20 cellular contexts compared by ENCODE assay signal in genomic region chr19:23802290-23802689, GRCh38. TPM values are rescaled to one million over a fixed set of nuclear protein-coding genes. Genes with fewer than 3 reads are reported as not detected.
A peak's percentile ranks its signal among the peaks of the same experiment; 100 is the strongest.
DNase-seq lines count a peak whose midpoint lies in the region; ATAC-seq and TF ChIP-seq lines count a peak whose summit lies in the region.
"Had no signal": no experiment of that assay in that cellular context is flagged by ENCODE, and none has a peak within 500 bp of the region (broad histone marks: within the 10 kb centered on the region; RNA-seq: fewer than 3 reads in every experiment).

No MANE protein-coding gene starts in this region.

- no peak for TF ChIP-seq POLR2A in testis (IDR thresholded peaks at IDR 0.05)

- ATAC-seq in activated CD8-positive, alpha-beta memory T cell treated with anti-CD3 and anti-CD28 coated beads, Interleukin-2, amount 10 ng/mL, durations not matched to agents 7 days and 5 days, result no peak
- ATAC-seq in GM18868 (IDR thresholded peaks at IDR 0.05; ENCODE audit: unreplicated experiment), result no peak
- ATAC-seq: A549 had no signal

- H3K4me3 ChIP-seq in MM.1S (ENCODE audit: low read length) (peak overlapping the region; percentile 37), testis (no peak overlapping the region)
- H3K4me3 ChIP-seq: A549, SK-N-MC had no signal

- peak overlapping the region; percentile 45; the same call in 1 of the 2 replicates for H3K4me2 ChIP-seq in MM.1S (ENCODE audit: low read depth, low read length)
- H3K4me2 ChIP-seq: A549 had no signal

- no peaks in the 10 kb centered on the region for H3K9me2 ChIP-seq in MM.1S (replicated peaks; ENCODE audit: insufficient read depth, low read length)

- peak overlapping the region; percentile 27 for H3K27ac Mint-ChIP-seq in activated CD8-positive, alpha-beta memory T cell treated with anti-CD3 and anti-CD28 coated beads, Interleukin-2, amount 10 ng/mL, durations not matched to agents 7 days and 5 days
- H3K27ac Mint-ChIP-seq in activated naive CD8-positive, alpha-beta T cell treated with anti-CD3 and anti-CD28 coated beads for 36 hours, result peak overlapping the region; percentile 34
- H3K27ac Mint-ChIP-seq in mesothelial cell of epicardium (peak overlapping the region; percentile 87), type B pancreatic cell (no peak overlapping the region)
- H3K27ac Mint-ChIP-seq: CD14-positive monocyte had no signal

- H3K79me2 ChIP-seq in MM.1S (ENCODE audit: low read length), result no peaks in the 10 kb centered on the region

- H3K9me3 Mint-ChIP-seq in activated CD8-positive, alpha-beta memory T cell treated with anti-CD3 and anti-CD28 coated beads, Interleukin-2, amount 10 ng/mL, durations not matched to agents 7 days and 5 days (ENCODE audit: low read depth), result peaks cover 7% of the 10 kb centered on the region
- H3K9me3 Mint-ChIP-seq in activated naive CD8-positive, alpha-beta T cell treated with anti-CD3 and anti-CD28 coated beads for 36 hours, result peaks cover 9% of the 10 kb centered on the region
- H3K9me3 Mint-ChIP-seq in mesothelial cell of epicardium (no peaks in the 10 kb centered on the region), type B pancreatic cell (no peaks in the 10 kb centered on the region)

- intact Hi-C loops in testis (cut with DNase I; ENCODE audit: low total_unique reads), result no loop called here

- no peak for TF ChIP-seq CTCF in MM.1S (IDR thresholded peaks at IDR 0.05; ENCODE audit: low read length)
- no peak for TF ChIP-seq CTCF in mesothelial cell of epicardium (IDR thresholded peaks at IDR 0.05; ENCODE audit: unreplicated experiment)
- TF ChIP-seq CTCF in type B pancreatic cell (conservative IDR thresholded peaks at IDR 0.05), result no peak
- TF ChIP-seq CTCF in testis (IDR thresholded peaks at IDR 0.05), result no peak

- peaks cover 19% of the 10 kb centered on the region for H3K36me3 Mint-ChIP-seq in activated CD8-positive, alpha-beta memory T cell treated with anti-CD3 and anti-CD28 coated beads, Interleukin-2, amount 10 ng/mL, durations not matched to agents 7 days and 5 days
- peaks cover 29% of the 10 kb centered on the region for H3K36me3 Mint-ChIP-seq in activated naive CD8-positive, alpha-beta T cell treated with anti-CD3 and anti-CD28 coated beads for 36 hours
- peaks cover 7% of the 10 kb centered on the region for H3K36me3 Mint-ChIP-seq in mesothelial cell of epicardium
- H3K36me3 Mint-ChIP-seq in type B pancreatic cell, result peaks cover 33% of the 10 kb centered on the region
- H3K36me3 Mint-ChIP-seq: CD14-positive monocyte had no signal

- H3K9me3 ChIP-seq in MM.1S (replicated peaks; ENCODE audit: insufficient read depth, low read length) (no peaks in the 10 kb centered on the region), testis (no peaks in the 10 kb centered on the region)

- CTCF ChIA-PET in activated CD8-positive, alpha-beta memory T cell treated with anti-CD3 and anti-CD28 coated beads, Interleukin-2, amount 10 ng/mL, durations not matched to agents 7 days and 5 days (lab: Charles Lee), result no interaction called here

- H3K36me3 ChIP-seq in MM.1S (replicated peaks; ENCODE audit: insufficient read depth, low read length) (no peaks in the 10 kb centered on the region), testis (ENCODE audit: low read depth, missing control alignments) (no peaks in the 10 kb centered on the region)

- DNase-seq in activated CD8-positive, alpha-beta memory T cell treated with anti-CD3 and anti-CD28 coated beads, Interleukin-2, amount 10 ng/mL, durations not matched to agents 7 days and 5 days, result no peak
- no peak for DNase-seq in activated CD8-positive, alpha-beta memory T cell treated with anti-CD3 and anti-CD28 coated beads, Interleukin-2, amount 50 U/mL, for 48 hours
- DNase-seq in MM.1S (peak; percentile 22), mesothelial cell of epicardium (ENCODE audit: low spot score in 2 of 2, unreplicated experiment in 2 of 2) (no peak), type B pancreatic cell (ENCODE audit: extremely low spot score, unreplicated experiment) (no peak), testis (no peak)
- DNase-seq in activated naive CD8-positive, alpha-beta T cell treated with anti-CD3 and anti-CD28 coated beads for 36 hours, result no peak
- DNase-seq: caudate nucleus; DMS79 treated with DMSO at 0.1 percent for 48 hours; effector CD4-positive, alpha-beta T cell; GOT3; KG1; kidney; NCI-H1105 treated with DMSO at 0.1 percent for 48 hours; NCI-H2171 treated with DMSO at 0.1 percent for 48 hours; NCI-H774 had no signal

- peaks cover 13% of the 10 kb centered on the region for H3K4me1 Mint-ChIP-seq in activated CD8-positive, alpha-beta memory T cell treated with anti-CD3 and anti-CD28 coated beads, Interleukin-2, amount 10 ng/mL, durations not matched to agents 7 days and 5 days
- peaks cover 25% of the 10 kb centered on the region for H3K4me1 Mint-ChIP-seq in activated naive CD8-positive, alpha-beta T cell treated with anti-CD3 and anti-CD28 coated beads for 36 hours
- H3K4me1 Mint-ChIP-seq in mesothelial cell of epicardium (peaks cover 19% of the 10 kb centered on the region), type B pancreatic cell (ENCODE audit: unreplicated experiment) (no peaks in the 10 kb centered on the region)
- H3K4me1 Mint-ChIP-seq: CD14-positive monocyte had no signal

- H3K27ac ChIP-seq in MM.1S (ENCODE audit: low read length) (peak overlapping the region; percentile 81; the same call in 1 of the 2 replicates), testis (no peak overlapping the region)
- H3K27ac ChIP-seq: A549, SK-N-MC had no signal

- H3K27me3 ChIP-seq in MM.1S (replicated peaks; ENCODE audit: insufficient read depth, low read length), result no peaks in the 10 kb centered on the region
- H3K27me3 ChIP-seq in testis, result no peaks in the 10 kb centered on the region

- 0 out of 2 replicates have a peak, but pooled peaks cover 4% of the 10 kb centered on the region for H3K4me1 ChIP-seq in MM.1S (ENCODE audit: low read length)
- no peaks in the 10 kb centered on the region for H3K4me1 ChIP-seq in testis
- H3K4me1 ChIP-seq: A549 had no signal

- peak overlapping the region; percentile 17; the same call in 1 of the 2 replicates for H3K9ac ChIP-seq in MM.1S (ENCODE audit: low read length)

- H3F3A ChIP-seq in MM.1S (ENCODE audit: insufficient read depth, low read length), result peaks cover 3% of the 10 kb centered on the region

- H4K20me1 ChIP-seq in MM.1S (ENCODE audit: insufficient read depth, low read length), result no peaks in the 10 kb centered on the region

- H2AFZ ChIP-seq in MM.1S (ENCODE audit: low read length), result peak overlapping the region; percentile 65

- H3K27me3 Mint-ChIP-seq in activated CD8-positive, alpha-beta memory T cell treated with anti-CD3 and anti-CD28 coated beads, Interleukin-2, amount 10 ng/mL, durations not matched to agents 7 days and 5 days, result no peaks in the 10 kb centered on the region
- H3K27me3 Mint-ChIP-seq in activated naive CD8-positive, alpha-beta T cell treated with anti-CD3 and anti-CD28 coated beads for 36 hours, result no peaks in the 10 kb centered on the region
- H3K27me3 Mint-ChIP-seq in mesothelial cell of epicardium (ENCODE audit: low read depth), result no peaks in the 10 kb centered on the region
- no peaks in the 10 kb centered on the region for H3K27me3 Mint-ChIP-seq in type B pancreatic cell

- H3K4me3 Mint-ChIP-seq in activated CD8-positive, alpha-beta memory T cell treated with anti-CD3 and anti-CD28 coated beads, Interleukin-2, amount 10 ng/mL, durations not matched to agents 7 days and 5 days, result peak overlapping the region; percentile 27
- peak overlapping the region; percentile 50 for H3K4me3 Mint-ChIP-seq in activated naive CD8-positive, alpha-beta T cell treated with anti-CD3 and anti-CD28 coated beads for 36 hours
- H3K4me3 Mint-ChIP-seq in mesothelial cell of epicardium, result no peak overlapping the region
- no peak overlapping the region for H3K4me3 Mint-ChIP-seq in type B pancreatic cell
- H3K4me3 Mint-ChIP-seq: CD14-positive monocyte had no signal

RNA-seq across cellular contexts. Expression of gene ZNF681, which starts 43.6 kb away (rescaled TPM):
- total RNA-seq in activated CD8-positive, alpha-beta memory T cell treated with anti-CD3 and anti-CD28 coated beads, Interleukin-2, amount 10 ng/mL, durations not matched to agents 7 days and 5 days, result 1 to 10 TPM; 3.8 to 4.9 TPM
- 1 to 10 TPM; 5.0 to 5.8 TPM for total RNA-seq in activated naive CD8-positive, alpha-beta T cell treated with anti-CD3 and anti-CD28 coated beads for 36 hours
- 7.3 to 9.0 TPM (median 8.8 TPM) in 3 replicates for total RNA-seq in mesothelial cell of epicardium
- total RNA-seq in type B pancreatic cell (ENCODE audit: low replicate concordance), result 8.4 and 8.5 TPM in 2 replicates
- 1 to 10 TPM; 4.5 TPM for total RNA-seq in testis
- polyA plus RNA-seq in testis (ENCODE audit: insufficient read depth, low read depth, low replicate concordance), result 1.1 TPM

Comparison
In these comparisons a context has a peak if more than half of its experiments do, and no peak if none do; other contexts are left out.
1. H3K4me3 Mint-ChIP-seq: peak in activated CD8-positive, alpha-beta memory T cell treated with anti-CD3 and anti-CD28 coated beads, Interleukin-2, amount 10 ng/mL, durations not matched to agents 7 days and 5 days (single experiment) and activated naive CD8-positive, alpha-beta T cell treated with anti-CD3 and anti-CD28 coated beads for 36 hours (single experiment); none in mesothelial cell of epicardium (single experiment) and type B pancreatic cell (single experiment).